ENCODE assay signal across 8 cellular contexts in the genomic region with DNA sequence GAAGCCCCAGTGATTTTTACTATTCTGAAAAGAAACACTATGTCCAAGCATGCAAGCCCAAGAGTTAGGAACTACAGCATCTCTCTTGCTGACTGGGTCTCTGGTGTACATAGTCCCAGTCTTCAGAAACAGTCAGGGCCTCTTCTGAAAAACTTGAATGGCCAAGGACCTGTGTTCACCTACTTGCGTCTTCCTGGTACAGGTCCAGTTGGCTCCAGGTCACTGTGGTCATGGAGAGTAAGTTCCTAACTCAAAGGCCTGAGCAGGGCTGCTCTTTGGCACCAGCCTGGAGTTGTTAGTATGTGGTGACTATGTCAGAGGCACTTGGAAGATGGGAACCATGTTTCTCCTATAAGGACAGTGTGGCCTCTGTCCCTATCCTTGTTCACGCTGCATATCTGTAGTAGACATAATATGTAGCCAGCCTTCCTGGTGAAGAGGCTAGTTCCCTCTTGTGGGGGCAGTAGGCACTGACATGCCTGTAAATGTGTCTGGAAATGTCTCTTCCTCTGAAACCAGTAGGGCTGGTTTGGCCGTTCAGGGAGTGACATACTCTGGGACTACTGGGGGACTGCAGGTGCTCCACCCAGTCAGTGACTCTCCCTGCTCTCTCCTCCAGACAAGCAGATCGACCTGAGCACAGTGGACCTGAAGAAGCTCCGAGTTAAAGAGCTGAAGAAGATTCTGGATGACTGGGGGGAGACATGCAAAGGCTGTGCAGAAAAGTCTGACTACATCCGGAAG. TPM values are rescaled to one million over a fixed set of nuclear protein-coding genes. Genes with fewer than 3 reads are reported as not detected.
DNase-seq lines count a peak whose midpoint lies in the region; ATAC-seq, FAIRE-seq and TF ChIP-seq lines count a peak whose summit lies in the region.

No MANE protein-coding gene starts in this region.

- H3K27me3 Mint-ChIP-seq in astrocyte (ENCODE audit: low read depth, unreplicated experiment), result no peaks in the 10 kb centered on the region
- H3K27me3 Mint-ChIP-seq in mesothelial cell of epicardium (ENCODE audit: low read depth), result no peaks in the 10 kb centered on the region

- H3K4me1 Mint-ChIP-seq in astrocyte (ENCODE audit: low read depth, unreplicated experiment) (peaks cover 29% of the 10 kb centered on the region), mesothelial cell of epicardium (peaks cover 62% of the 10 kb centered on the region)

- no peaks in the 10 kb centered on the region for H3K27me3 ChIP-seq in astrocyte (ENCODE audit: insufficient read depth, low read length)
- H3K27me3 ChIP-seq in left lung, result no peaks in the 10 kb centered on the region

- H3K4me1 ChIP-seq in astrocyte (ENCODE audit: insufficient read depth, low read length) (peaks cover 43% of the 10 kb centered on the region), left lung (peaks cover 48 to 75% of the 10 kb centered on the region in 2 donors)

- H3K79me2 ChIP-seq in astrocyte (ENCODE audit: insufficient read depth, low read length), result peaks cover 82% of the 10 kb centered on the region

- no peak overlapping the region for H3K27ac Mint-ChIP-seq in astrocyte (ENCODE audit: unreplicated experiment)
- peak overlapping the region; percentile 95 for H3K27ac Mint-ChIP-seq in mesothelial cell of epicardium

- peak overlapping the region; percentile 8 for H3K4me3 ChIP-seq in astrocyte (ENCODE audit: insufficient read depth, low read depth, low read length)
- H3K4me3 ChIP-seq in left lung, result peak overlapping the region in 1 of 2 donors; percentile 89

- no peak overlapping the region for H2AFZ ChIP-seq in astrocyte (ENCODE audit: low read depth, low read length)

- TF ChIP-seq CTCF in astrocyte (IDR thresholded peaks at IDR 0.05; ENCODE audit: insufficient read depth, low read depth, low read length) (peak; percentile 26), mesothelial cell of epicardium (IDR thresholded peaks at IDR 0.05; ENCODE audit: unreplicated experiment) (peak; percentile 21), GM13976 (IDR thresholded peaks at IDR 0.05; ENCODE audit: borderline replicate concordance, control extremely low read depth, extremely low read depth, insufficient read depth, missing control alignments) (no peak), left lung (IDR thresholded peaks at IDR 0.05) (no peak)

- peak overlapping the region; percentile 38 for H3K9ac ChIP-seq in astrocyte (ENCODE audit: low read length)

- no peak for FAIRE-seq in astrocyte (lab: Jason Lieb, UNC)

- DNase-seq in COLO668 (lab: John Stamatoyannopoulos, UW; ENCODE audit: unreplicated experiment) (peak; percentile 33), astrocyte (ENCODE audit: low read depth) (no peak), mesothelial cell of epicardium (ENCODE audit: low spot score in 2 of 2, unreplicated experiment in 2 of 2) (peak in 1 of 2 experiments; percentile 51), GM13976 (ENCODE audit: low spot score) (no peak), left lung (no peak)

- H3K4me2 ChIP-seq in astrocyte (ENCODE audit: low read length), result peak overlapping the region; percentile 90

- H3K4me3 Mint-ChIP-seq in astrocyte (ENCODE audit: unreplicated experiment) (no peak overlapping the region), mesothelial cell of epicardium (peak overlapping the region; percentile 54)

- no peak for ATAC-seq in GM19467 (IDR thresholded peaks at IDR 0.05; ENCODE audit: unreplicated experiment)
- ATAC-seq in HG03378 (IDR thresholded peaks at IDR 0.05; ENCODE audit: unreplicated experiment), result no peak
- ATAC-seq in left lung, result no peak

- intact Hi-C loops in left lung (cut with DNase I), result no loop called here

- TF ChIP-seq RAD21 in Ishikawa (IDR thresholded peaks at IDR 0.05; ENCODE audit: low read depth), result 0 out of 2 replicates have a peak, but pooled peaks have one; percentile 6

- TF ChIP-seq EP300 in Ishikawa (IDR thresholded peaks at IDR 0.05; ENCODE audit: borderline replicate concordance), result no peak

- in situ Hi-C loops in GM13976 (cut with MboI; ENCODE audit: low sequenced_read_pairs, unreplicated experiment), result no loop called here

- H3K36me3 ChIP-seq in astrocyte (ENCODE audit: insufficient read depth, low read length) (peaks cover 23% of the 10 kb centered on the region), left lung (peaks cover 0 to 54% of the 10 kb centered on the region in 2 donors)

- H3K27ac ChIP-seq in astrocyte (ENCODE audit: low read depth, low read length) (no peak overlapping the region), left lung (peak overlapping the region in 1 of 2 donors; percentile 2)

- H4K20me1 ChIP-seq in astrocyte (ENCODE audit: insufficient read depth, low read length), result peaks cover 64% of the 10 kb centered on the region

- H3K36me3 Mint-ChIP-seq in astrocyte (ENCODE audit: low read depth, unreplicated experiment) (peaks cover 15% of the 10 kb centered on the region), mesothelial cell of epicardium (peaks cover 9% of the 10 kb centered on the region)

- H3K9me3 ChIP-seq in astrocyte (ENCODE audit: insufficient read depth, low read depth, low read length), result peaks cover 3% of the 10 kb centered on the region
- no peaks in the 10 kb centered on the region for H3K9me3 ChIP-seq in left lung

- H3K9me3 Mint-ChIP-seq in astrocyte (ENCODE audit: unreplicated experiment) (peaks cover 6% of the 10 kb centered on the region), mesothelial cell of epicardium (no peaks in the 10 kb centered on the region)

TF ChIP-seq in Ishikawa, 13 proteins besides CTCF, POLR2A, EP300 and RAD21:
- TF ChIP-seq TEAD4 (IDR thresholded peaks at IDR 0.05) (no peak), ZBTB7A (IDR thresholded peaks at IDR 0.05; ENCODE audit: low read depth) (no peak), FOXM1 (IDR thresholded peaks at IDR 0.05; ENCODE audit: borderline replicate concordance, low read depth) (no peak), CREB1 (IDR thresholded peaks at IDR 0.05; ENCODE audit: low read depth) (no peak), YY1 (IDR thresholded peaks at IDR 0.05; ENCODE audit: low read depth) (no peak), EGR1 (IDR thresholded peaks at IDR 0.05) (no peak), NFIC (IDR thresholded peaks at IDR 0.05) (no peak), CEBPB (IDR thresholded peaks at IDR 0.05) (no peak), TCF12 (IDR thresholded peaks at IDR 0.05; ENCODE audit: low read depth) (no peak), TAF1 (IDR thresholded peaks at IDR 0.05; ENCODE audit: low read depth) (no peak)
- TF ChIP-seq, protein P1, sequence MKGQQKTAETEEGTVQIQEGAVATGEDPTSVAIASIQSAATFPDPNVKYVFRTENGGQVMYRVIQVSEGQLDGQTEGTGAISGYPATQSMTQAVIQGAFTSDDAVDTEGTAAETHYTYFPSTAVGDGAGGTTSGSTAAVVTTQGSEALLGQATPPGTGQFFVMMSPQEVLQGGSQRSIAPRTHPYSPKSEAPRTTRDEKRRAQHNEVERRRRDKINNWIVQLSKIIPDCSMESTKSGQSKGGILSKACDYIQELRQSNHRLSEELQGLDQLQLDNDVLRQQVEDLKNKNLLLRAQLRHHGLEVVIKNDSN (IDR thresholded peaks at IDR 0.05), result no peak
- TF ChIP-seq, protein P2, sequence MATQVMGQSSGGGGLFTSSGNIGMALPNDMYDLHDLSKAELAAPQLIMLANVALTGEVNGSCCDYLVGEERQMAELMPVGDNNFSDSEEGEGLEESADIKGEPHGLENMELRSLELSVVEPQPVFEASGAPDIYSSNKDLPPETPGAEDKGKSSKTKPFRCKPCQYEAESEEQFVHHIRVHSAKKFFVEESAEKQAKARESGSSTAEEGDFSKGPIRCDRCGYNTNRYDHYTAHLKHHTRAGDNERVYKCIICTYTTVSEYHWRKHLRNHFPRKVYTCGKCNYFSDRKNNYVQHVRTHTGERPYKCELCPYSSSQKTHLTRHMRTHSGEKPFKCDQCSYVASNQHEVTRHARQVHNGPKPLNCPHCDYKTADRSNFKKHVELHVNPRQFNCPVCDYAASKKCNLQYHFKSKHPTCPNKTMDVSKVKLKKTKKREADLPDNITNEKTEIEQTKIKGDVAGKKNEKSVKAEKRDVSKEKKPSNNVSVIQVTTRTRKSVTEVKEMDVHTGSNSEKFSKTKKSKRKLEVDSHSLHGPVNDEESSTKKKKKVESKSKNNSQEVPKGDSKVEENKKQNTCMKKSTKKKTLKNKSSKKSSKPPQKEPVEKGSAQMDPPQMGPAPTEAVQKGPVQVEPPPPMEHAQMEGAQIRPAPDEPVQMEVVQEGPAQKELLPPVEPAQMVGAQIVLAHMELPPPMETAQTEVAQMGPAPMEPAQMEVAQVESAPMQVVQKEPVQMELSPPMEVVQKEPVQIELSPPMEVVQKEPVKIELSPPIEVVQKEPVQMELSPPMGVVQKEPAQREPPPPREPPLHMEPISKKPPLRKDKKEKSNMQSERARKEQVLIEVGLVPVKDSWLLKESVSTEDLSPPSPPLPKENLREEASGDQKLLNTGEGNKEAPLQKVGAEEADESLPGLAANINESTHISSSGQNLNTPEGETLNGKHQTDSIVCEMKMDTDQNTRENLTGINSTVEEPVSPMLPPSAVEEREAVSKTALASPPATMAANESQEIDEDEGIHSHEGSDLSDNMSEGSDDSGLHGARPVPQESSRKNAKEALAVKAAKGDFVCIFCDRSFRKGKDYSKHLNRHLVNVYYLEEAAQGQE (IDR thresholded peaks at IDR 0.05; ENCODE audit: low read depth), result no peak
- TF ChIP-seq, protein P3, sequence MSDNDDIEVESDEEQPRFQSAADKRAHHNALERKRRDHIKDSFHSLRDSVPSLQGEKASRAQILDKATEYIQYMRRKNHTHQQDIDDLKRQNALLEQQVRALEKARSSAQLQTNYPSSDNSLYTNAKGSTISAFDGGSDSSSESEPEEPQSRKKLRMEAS (IDR thresholded peaks at IDR 0.05), result no peak

RNA-seq across cellular contexts. Expression of a gene that starts 2.6 kb away (rescaled TPM):
- 23.5 and 24.3 TPM in 2 replicates for total RNA-seq in astrocyte
- total RNA-seq in mesothelial cell of epicardium, result 68.3 to 68.8 TPM (median 68.7 TPM) in 3 replicates
- 10 to 100 TPM; 25.2 to 26.9 TPM for total RNA-seq in left lung

RNA-seq across cellular contexts. Expression of a gene that starts 3.4 kb away (rescaled TPM):
- 125 and 131 TPM in 2 replicates for total RNA-seq in astrocyte
- total RNA-seq in mesothelial cell of epicardium, result 99.7 to 112 TPM (median 100 TPM) in 3 replicates
- total RNA-seq in left lung, result 100 to 1,000 TPM; 109 to 187 TPM

Comparison
In these comparisons a context has a peak if more than half of its experiments do, and no peak if none do; other contexts are left out.
1. CTCF ChIP-seq: peak in astrocyte (single experiment) and mesothelial cell of epicardium (single experiment); none in GM13976 (single experiment) and left lung (0 of 2).